25 cellular contexts compared by ENCODE assay signal in the genomic region with DNA sequence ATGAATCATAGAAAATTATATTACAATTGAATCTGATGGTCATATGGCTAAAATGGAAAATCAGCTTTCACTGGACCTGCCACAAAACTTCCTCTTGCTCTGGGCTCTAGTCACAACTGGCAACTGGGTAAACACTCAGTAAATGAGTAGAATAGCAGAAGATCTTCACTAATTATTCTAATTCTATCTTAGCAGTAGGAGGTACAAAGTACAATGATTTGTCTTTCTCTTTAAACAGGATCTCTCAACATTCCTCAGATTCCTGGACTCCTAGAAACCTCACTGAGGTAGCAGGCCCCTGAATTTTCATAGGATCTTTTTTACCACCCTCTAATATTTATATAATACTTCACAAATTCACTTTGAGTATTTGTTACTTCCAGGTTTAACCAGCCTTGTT.
"Had no signal": no experiment of that assay in that cellular context is flagged by ENCODE, and none has a peak within 500 bp of the region (broad histone marks: within the 10 kb centered on the region; RNA-seq: fewer than 3 reads in every experiment).

No MANE protein-coding gene starts in this region.

- H3K4me1 ChIP-seq: colonic mucosa, heart left ventricle, transverse colon had no signal

- H3K27me3 Mint-ChIP-seq: activated CD4-positive, alpha-beta T cell treated with anti-CD3 and anti-CD28 coated beads, Interleukin-2, amount 10 ng/mL, durations not matched to agents 7 days and 5 days; activated CD8-positive, alpha-beta memory T cell treated with anti-CD3 and anti-CD28 coated beads, Interleukin-2, amount 10 ng/mL, durations not matched to agents 7 days and 5 days; activated CD8-positive, alpha-beta T cell treated with anti-CD3 and anti-CD28 coated beads for 36 hours; activated naive CD4-positive, alpha-beta T cell treated with anti-CD3 and anti-CD28 coated beads, Interleukin-2, amount 10 ng/mL, durations not matched to agents 7 days and 5 days; stimulated activated naive B cell treated with anti-CD40 and anti-IgM and Interleukin-4, amounts not matched to agents 10 μg/mL and 1 μg/mL and 100 μg/mL, for 72 hours had no signal

- H3K27ac ChIP-seq: colonic mucosa, dorsolateral prefrontal cortex, epithelial cell of prostate, heart left ventricle, transverse colon had no signal

- H3K27me3 ChIP-seq: colonic mucosa, heart left ventricle, transverse colon had no signal

- H3K4me3 Mint-ChIP-seq: activated CD4-positive, alpha-beta T cell treated with anti-CD3 and anti-CD28 coated beads, Interleukin-2, amount 10 ng/mL, durations not matched to agents 7 days and 5 days; activated CD8-positive, alpha-beta memory T cell treated with anti-CD3 and anti-CD28 coated beads, Interleukin-2, amount 10 ng/mL, durations not matched to agents 7 days and 5 days; activated CD8-positive, alpha-beta T cell treated with anti-CD3 and anti-CD28 coated beads for 36 hours; activated naive CD4-positive, alpha-beta T cell treated with anti-CD3 and anti-CD28 coated beads, Interleukin-2, amount 10 ng/mL, durations not matched to agents 7 days and 5 days; nephron progenitor cell; stimulated activated naive B cell treated with anti-CD40 and anti-IgM and Interleukin-4, amounts not matched to agents 10 μg/mL and 1 μg/mL and 100 μg/mL, for 72 hours; T-helper 17 cell had no signal

- FAIRE-seq: bronchial epithelial cell, islet of Langerhans, urothelium cell line had no signal

- H3K36me3 ChIP-seq: colonic mucosa, heart left ventricle, transverse colon had no signal

- H3K36me3 Mint-ChIP-seq: activated CD8-positive, alpha-beta memory T cell treated with anti-CD3 and anti-CD28 coated beads, Interleukin-2, amount 10 ng/mL, durations not matched to agents 7 days and 5 days; activated naive CD4-positive, alpha-beta T cell treated with anti-CD3 and anti-CD28 coated beads, Interleukin-2, amount 10 ng/mL, durations not matched to agents 7 days and 5 days; stimulated activated naive B cell treated with anti-CD40 and anti-IgM and Interleukin-4, amounts not matched to agents 10 μg/mL and 1 μg/mL and 100 μg/mL, for 72 hours had no signal

- ATAC-seq: activated CD4-positive, CD25-positive, alpha-beta regulatory T cell treated with anti-CD3 and anti-CD28 coated beads, Interleukin-2, amount 50 U/mL, for 24 hours; activated CD8-positive, alpha-beta memory T cell treated with anti-CD3 and anti-CD28 coated beads, Interleukin-2, amount 10 ng/mL, durations not matched to agents 7 days and 5 days; activated CD8-positive, alpha-beta T cell treated with anti-CD3 and anti-CD28 coated beads for 36 hours; heart left ventricle; left cardiac atrium; stimulated activated naive B cell treated with anti-CD40 and anti-IgM and Interleukin-4, amounts not matched to agents 10 μg/mL and 1 μg/mL and 100 μg/mL, for 72 hours; T-helper 17 cell had no signal

- H3K9me3 ChIP-seq: colonic mucosa, transverse colon had no signal

- DNase-seq: activated CD4-positive, alpha-beta T cell treated with anti-CD3 and anti-CD28 coated beads, Interleukin-2, amount 10 ng/mL, durations not matched to agents 7 days and 5 days; activated CD8-positive, alpha-beta memory T cell treated with anti-CD3 and anti-CD28 coated beads, Interleukin-2, amount 10 ng/mL, durations not matched to agents 7 days and 5 days; activated CD8-positive, alpha-beta T cell treated with anti-CD3 and anti-CD28 coated beads for 36 hours; activated effector memory CD4-positive, alpha-beta T cell treated with anti-CD3 and anti-CD28 coated beads, Interleukin-2, amount 50 U/mL, for 16 hours; activated naive CD4-positive, alpha-beta T cell treated with anti-CD3 and anti-CD28 coated beads, Interleukin-2, amount 10 ng/mL, durations not matched to agents 7 days and 5 days; activated T-cell treated with anti-CD3 and anti-CD28 coated beads for 4 hours; amygdala; colonic mucosa; dorsolateral prefrontal cortex; heart left ventricle; left cardiac atrium; nephron progenitor cell; occipital lobe; posterior cingulate gyrus; retina; stimulated activated CD4-positive, alpha-beta T cell treated with anti-CD3 and anti-CD28 coated beads, Interleukin-2, amount 100 ng/mL, for 48 hours; stimulated activated CD8-positive, alpha-beta memory T cell treated with anti-CD3 and anti-CD28 coated beads, Interleukin-4, amount 100 ng/mL, for 48 hours; stimulated activated naive B cell treated with anti-CD40 and anti-IgM and Interleukin-4, amounts not matched to agents 10 μg/mL and 1 μg/mL and 100 μg/mL, for 72 hours; T-helper 17 cell; transverse colon had no signal

- H3K27ac Mint-ChIP-seq: activated CD4-positive, alpha-beta T cell treated with anti-CD3 and anti-CD28 coated beads, Interleukin-2, amount 10 ng/mL, durations not matched to agents 7 days and 5 days; activated CD8-positive, alpha-beta memory T cell treated with anti-CD3 and anti-CD28 coated beads, Interleukin-2, amount 10 ng/mL, durations not matched to agents 7 days and 5 days; activated CD8-positive, alpha-beta T cell treated with anti-CD3 and anti-CD28 coated beads for 36 hours; activated naive CD4-positive, alpha-beta T cell treated with anti-CD3 and anti-CD28 coated beads, Interleukin-2, amount 10 ng/mL, durations not matched to agents 7 days and 5 days; nephron progenitor cell; stimulated activated naive B cell treated with anti-CD40 and anti-IgM and Interleukin-4, amounts not matched to agents 10 μg/mL and 1 μg/mL and 100 μg/mL, for 72 hours; T-helper 17 cell had no signal

- H3K4me3 ChIP-seq: colonic mucosa, dorsolateral prefrontal cortex, heart left ventricle, transverse colon had no signal

- H3K4me1 Mint-ChIP-seq: activated CD4-positive, alpha-beta T cell treated with anti-CD3 and anti-CD28 coated beads, Interleukin-2, amount 10 ng/mL, durations not matched to agents 7 days and 5 days; activated CD8-positive, alpha-beta memory T cell treated with anti-CD3 and anti-CD28 coated beads, Interleukin-2, amount 10 ng/mL, durations not matched to agents 7 days and 5 days; activated naive CD4-positive, alpha-beta T cell treated with anti-CD3 and anti-CD28 coated beads, Interleukin-2, amount 10 ng/mL, durations not matched to agents 7 days and 5 days; nephron progenitor cell; stimulated activated naive B cell treated with anti-CD40 and anti-IgM and Interleukin-4, amounts not matched to agents 10 μg/mL and 1 μg/mL and 100 μg/mL, for 72 hours; T-helper 17 cell had no signal

- H3K9me3 Mint-ChIP-seq: activated CD4-positive, alpha-beta T cell treated with anti-CD3 and anti-CD28 coated beads, Interleukin-2, amount 10 ng/mL, durations not matched to agents 7 days and 5 days; activated CD8-positive, alpha-beta T cell treated with anti-CD3 and anti-CD28 coated beads for 36 hours; activated naive CD4-positive, alpha-beta T cell treated with anti-CD3 and anti-CD28 coated beads, Interleukin-2, amount 10 ng/mL, durations not matched to agents 7 days and 5 days had no signal
